In the genomic region with DNA sequence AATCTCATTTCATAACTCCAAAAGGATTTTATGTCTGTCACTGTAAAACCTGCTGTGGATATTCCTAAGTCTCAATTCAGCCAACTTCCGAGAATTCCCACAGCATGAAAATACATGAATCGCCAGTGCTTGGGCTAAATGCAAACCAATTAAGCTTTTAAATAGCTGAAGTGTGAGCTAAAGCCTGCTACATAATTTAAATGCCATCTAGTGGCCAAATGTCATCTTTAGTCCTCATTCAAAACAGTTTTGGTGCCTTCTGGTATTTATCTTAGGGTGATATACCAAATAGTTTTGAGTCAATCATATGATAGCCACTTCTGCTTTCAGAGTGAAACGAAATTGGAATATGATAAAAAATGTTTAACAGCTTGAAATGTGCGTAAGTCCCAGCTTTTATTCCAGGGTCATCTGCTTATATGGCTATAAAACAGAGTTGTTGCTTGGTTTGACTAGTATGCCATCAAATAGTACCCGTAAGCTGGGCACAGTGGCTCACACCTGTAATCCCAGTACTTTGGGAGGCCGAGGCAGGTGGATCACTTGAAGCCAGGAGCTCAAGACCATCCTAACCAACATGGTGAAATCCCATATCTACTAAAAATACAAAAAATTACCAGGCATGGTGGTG, we compare ENCODE assay signal across 8 cellular contexts. TPM values are rescaled to one million over a fixed set of nuclear protein-coding genes. Genes with fewer than 3 reads are reported as not detected.
DNase-seq lines count a peak whose midpoint lies in the region; ATAC-seq, FAIRE-seq and TF ChIP-seq lines count a peak whose summit lies in the region.

No MANE protein-coding gene starts in this region.

- peaks cover 0 to 3% (median 2%) of the 10 kb centered on the region in 3 donors for H3K27me3 Mint-ChIP-seq in CD14-positive monocyte (ENCODE audit: low read depth in 3 of 3)

- no peak overlapping the region for H2BK15ac ChIP-seq in H1 (ENCODE audit: low read length)

- H3K4me3 ChIP-seq in HL-60 (replicated peaks; ENCODE audit: insufficient read depth, low read length) = no peak overlapping the region
- H3K4me3 ChIP-seq in H1 (ENCODE audit: extremely low read depth in 1 of 4, insufficient read depth in 2 of 4, low read depth in 3 of 4, low read length in 4 of 4) = no peak overlapping the region
- no peak overlapping the region for H3K4me3 ChIP-seq in mucosa of descending colon
- no peak overlapping the region for H3K4me3 ChIP-seq in MG63

- no peaks in the 10 kb centered on the region; the same call in 1 of the 2 replicates for H3K23me2 ChIP-seq in H1 (ENCODE audit: low read depth, low read length)

- H3K4me1 ChIP-seq in H1 (replicated peaks in 1 of 4; ENCODE audit: control insufficient read depth in 3 of 4, insufficient read depth in 4 of 4, low read length in 3 of 4) (no peaks in the 10 kb centered on the region), mucosa of descending colon (ENCODE audit: low read depth) (no peaks in the 10 kb centered on the region)

- no peak overlapping the region for H2BK5ac ChIP-seq in H1 (ENCODE audit: low read depth, low read length)

- H3K18ac ChIP-seq in H1 (ENCODE audit: extremely low read depth, low read length) = no peak overlapping the region

- no peak overlapping the region for H3K14ac ChIP-seq in H1 (ENCODE audit: insufficient read length)

- no peak overlapping the region for H3K9ac ChIP-seq in H1 (replicated peaks in 1 of 4; ENCODE audit: extremely low read depth in 1 of 4, low read depth in 3 of 4, low read length in 3 of 4)

- no peaks in the 10 kb centered on the region for H3K79me2 ChIP-seq in H1 (ENCODE audit: control insufficient read depth in 1 of 2, insufficient read depth in 2 of 2, low read length in 2 of 2)

- H3K36me3 Mint-ChIP-seq in CD14-positive monocyte = no peaks in the 10 kb centered on the region

- H3K56ac ChIP-seq in H1 (replicated peaks; ENCODE audit: insufficient read length, low read depth, low read length) = no peak overlapping the region

- H2AK5ac ChIP-seq in H1 (ENCODE audit: low read depth, low read length) = no peak overlapping the region

- H2BK20ac ChIP-seq in H1 (ENCODE audit: low read length) = no peak overlapping the region

- no peak overlapping the region for H3K4me2 ChIP-seq in H1 (ENCODE audit: insufficient read depth in 1 of 2, low read depth in 2 of 2, low read length in 2 of 2)

- H3K4ac ChIP-seq in H1 (replicated peaks; ENCODE audit: insufficient read length, low read depth, low read length) = no peak overlapping the region

- H4K8ac ChIP-seq in H1 (ENCODE audit: extremely low read depth, insufficient read depth, low read length) = no peak overlapping the region

- intact Hi-C loops in CD14-positive monocyte (cut with micrococcal nuclease) (loop anchor here in 1 of 2 donors (10.0 kb wide), 1 partner anchor 293 kb away; no protein-coding TSS in a partner anchor), mucosa of descending colon (cut with DNase I, micrococcal nuclease) (loop anchor here in 1 of 2 donors (10.0 kb wide), 1 partner anchor 293 kb away; no protein-coding TSS in a partner anchor)

- no peaks in the 10 kb centered on the region for H3K4me1 Mint-ChIP-seq in CD14-positive monocyte

- H4K5ac ChIP-seq in H1 (ENCODE audit: insufficient read length, low read depth, low read length) = no peak overlapping the region

- POLR2A ChIA-PET in H1 (lab: Charles Lee; ENCODE audit: partially characterized antibody) = interaction anchor here (1.3 to 1.9 kb wide), 2 partner anchors 27 to 41 kb away, joined by 6 to 8 read pairs; a partner anchor contains a TSS

- H3K36me3 ChIP-seq in H1 (ENCODE audit: control insufficient read depth in 2 of 4, insufficient read depth in 4 of 4, low read length in 3 of 4) (no peaks in the 10 kb centered on the region), mucosa of descending colon (ENCODE audit: low read depth) (no peaks in the 10 kb centered on the region), MG63 (no peaks in the 10 kb centered on the region)

- H3K4me3 Mint-ChIP-seq in CD14-positive monocyte = no peak overlapping the region

- peak; percentile 46 to 47 for TF ChIP-seq RAD21 in H1 (IDR thresholded peaks at IDR 0.05 in 1 of 2, conservative IDR thresholded peaks at IDR 0.05 in 1 of 2; ENCODE audit: low read depth in 2 of 2, low read length in 2 of 2)

- ATAC-seq in GM19043 (IDR thresholded peaks at IDR 0.05; ENCODE audit: low read depth, unreplicated experiment) (peak; percentile 69), mucosa of descending colon (peak; percentile 53)

- no peaks in the 10 kb centered on the region for H4K20me1 ChIP-seq in H1 (replicated peaks in 1 of 2; ENCODE audit: control insufficient read depth in 1 of 2, insufficient read depth in 2 of 2, low read length in 2 of 2)

- DNase-seq in CD14-positive monocyte (ENCODE audit: low spot score) (no peak), HL-60 (ENCODE audit: low read depth in 1 of 2, low spot score in 1 of 2) (peak in 1 of 2 experiments; percentile 4), NOMO-1 (lab: John Stamatoyannopoulos, UW; ENCODE audit: unreplicated experiment in 2 of 2) (peak; percentile 36 to 75), H1 (ENCODE audit: low read depth in 1 of 2, low spot score in 2 of 2) (no peak), mucosa of descending colon (no peak), MG63 (no peak)
- DNase-seq in activated effector memory CD4-positive, alpha-beta T cell treated with anti-CD3 and anti-CD28 coated beads, Interleukin-2, amount 50 U/mL, for 16 hours = no peak

- peak; percentile 58 for FAIRE-seq in H1 (lab: Jason Lieb, UNC)

- H3K27me3 ChIP-seq in HL-60 (ENCODE audit: insufficient read depth, poor library complexity, severe bottlenecking) (no peaks in the 10 kb centered on the region), H1 (replicated peaks in 1 of 4; ENCODE audit: control insufficient read depth in 3 of 4, extremely low read depth in 1 of 4, insufficient read depth in 3 of 4, low read length in 3 of 4) (no peaks in the 10 kb centered on the region), MG63 (no peaks in the 10 kb centered on the region)

- H3K27ac ChIP-seq in HL-60 (replicated peaks) (no peak overlapping the region), H1 (ENCODE audit: low read depth, low read length) (no peak overlapping the region)

- no peak for TF ChIP-seq EP300 in H1 (IDR thresholded peaks at IDR 0.05; ENCODE audit: borderline replicate concordance in 1 of 2, low read depth in 2 of 2, low read length in 2 of 2)

- WGBS in H1 (ENCODE audit: extremely low coverage in 1 of 2, insufficient coverage in 1 of 2, insufficient read length in 1 of 2, insufficient replicate concordance in 2 of 2, low coverage in 1 of 2, low lambda C conversion rate in 2 of 2, missing lambda C conversion rate in 1 of 2), 2 experiments = 67% methylated on average over 6 of the region's 6 CpGs; no CpG with 5 or more reads in 1 of the 2 experiments

- H3K9me3 ChIP-seq in H1 (ENCODE audit: insufficient read depth in 2 of 2, low read depth in 1 of 2, low read length in 1 of 2) (no peaks in the 10 kb centered on the region), mucosa of descending colon (no peaks in the 10 kb centered on the region), MG63 (no peaks in the 10 kb centered on the region)

- CTCF ChIA-PET in H1 (lab: Charles Lee; ENCODE audit: partially characterized antibody) = interaction anchor here (0.7 to 6.7 kb wide), 39 partner anchors 9 to 372 kb away, joined by 3 to 44 read pairs (median 6); a partner anchor contains a TSS

- H3K27ac Mint-ChIP-seq in CD14-positive monocyte = no peak overlapping the region

- H2BK12ac ChIP-seq in H1 (ENCODE audit: low read depth, low read length) = no peak overlapping the region

- H4K91ac ChIP-seq in H1 (replicated peaks; ENCODE audit: insufficient read length, low read length) = no peak overlapping the region

- no peak overlapping the region for H2BK120ac ChIP-seq in H1 (replicated peaks; ENCODE audit: low read depth, low read length)

- peaks cover 0 to 5% (median 0%) of the 10 kb centered on the region in 7 donors for H3K9me3 Mint-ChIP-seq in CD14-positive monocyte

- TF ChIP-seq POLR2A in H1 (IDR thresholded peaks at IDR 0.05; ENCODE audit: control extremely low read depth in 1 of 2, low read depth in 2 of 2, low read length in 2 of 2) = no peak

- no peak overlapping the region for H2AFZ ChIP-seq in H1 (ENCODE audit: low read length)

- H3K23ac ChIP-seq in H1 (ENCODE audit: insufficient read length) = no peak overlapping the region

- TF ChIP-seq CTCF in CD14-positive monocyte (IDR thresholded peaks at IDR 0.05) (peak; percentile 37), HL-60 (IDR thresholded peaks at IDR 0.05; ENCODE audit: insufficient read depth, low read length) (peak; percentile 53), H1 (IDR thresholded peaks at IDR 0.05; ENCODE audit: control extremely low read depth in 1 of 3, insufficient read depth in 1 of 3, low read depth in 1 of 3, low read length in 3 of 3) (peak in 2 of 3 experiments; percentile 16 to 47; a peak in 2 of 4 replicates), mucosa of descending colon (IDR thresholded peaks at IDR 0.05) (no peak)

- H3K79me1 ChIP-seq in H1 (ENCODE audit: low read depth, low read length) = no peaks in the 10 kb centered on the region

TF ChIP-seq in H1, 55 proteins besides CTCF, POLR2A, EP300 and RAD21 (continues in another document):
- TF ChIP-seq EGR1 (IDR thresholded peaks at IDR 0.05; ENCODE audit: borderline replicate concordance, low read depth, low read length) (no peak), SP4 (IDR thresholded peaks at IDR 0.05; ENCODE audit: low read length) (no peak), SIX5 (IDR thresholded peaks at IDR 0.05; ENCODE audit: low read depth, low read length) (no peak), JUN (IDR thresholded peaks at IDR 0.05; ENCODE audit: low read depth, low read length) (no peak), RFX5 (IDR thresholded peaks at IDR 0.05; ENCODE audit: borderline replicate concordance, low read depth, low read length) (no peak)
- TF ChIP-seq, protein P1, sequence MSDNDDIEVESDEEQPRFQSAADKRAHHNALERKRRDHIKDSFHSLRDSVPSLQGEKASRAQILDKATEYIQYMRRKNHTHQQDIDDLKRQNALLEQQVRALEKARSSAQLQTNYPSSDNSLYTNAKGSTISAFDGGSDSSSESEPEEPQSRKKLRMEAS (IDR thresholded peaks at IDR 0.05) = no peak

RNA-seq across cellular contexts. Expression of a gene that starts 41.8 kb away (rescaled TPM):
- polyA plus RNA-seq in CD14-positive monocyte = 10 to 100 TPM; 32.0 to 42.3 TPM
- 61.2 and 68.6 TPM in 2 replicates for total RNA-seq in H1 (2021; fragmentation: NEBNext Ultra II Directional; extraction: Animal tissue kit (Norgen Biotek cat#: 25700))
- 64.5 and 87.6 TPM in 2 replicates for polyA plus RNA-seq in H1 (2011; rRNA removed)
- polyA plus RNA-seq in H1 (2011; cell fraction: cytosol; rRNA removed) = 68.4 TPM
- 330 TPM for polyA plus RNA-seq in H1 (2011; cell fraction: nucleus; rRNA removed)
- 40.6 to 54.1 TPM (median 46.0 TPM) in 4 replicates for polyA plus RNA-seq in H1 (2012, experiment 1 of 2)
- polyA plus RNA-seq in H1 (2012, experiment 2 of 2) = 3.7 TPM
- polyA plus RNA-seq in H1 (2013, experiment 1 of 2) = 82.9 TPM
- polyA plus RNA-seq in H1 (2013, experiment 2 of 2) = 66.2 TPM
- polyA minus RNA-seq in H1 (2011; rRNA and poly(A)+ RNA removed) = 76.1 and 90.5 TPM in 2 replicates
- 78.8 TPM for polyA minus RNA-seq in H1 (2011; cell fraction: cytosol; rRNA and poly(A)+ RNA removed)
- polyA minus RNA-seq in H1 (2011; cell fraction: nucleus; rRNA and poly(A)+ RNA removed) = 499 TPM
- 100 to 1,000 TPM; 127 to 146 (median 133) TPM for total RNA-seq in mucosa of descending colon
- 51.8 and 68.8 TPM in 2 replicates for total RNA-seq in MG63 (2014; rRNA removed; shearing (Covaris generic); ENCODE audit: low replicate concordance)

Comparison
In these comparisons a context has a peak if more than half of its experiments do, and no peak if none do; other contexts are left out.
1. DNase-seq: peak in NOMO-1 (2 of 2); none in CD14-positive monocyte (single experiment), H1 (0 of 2), mucosa of descending colon (0 of 3), activated effector memory CD4-positive, alpha-beta T cell treated with anti-CD3 and anti-CD28 coated beads, Interleukin-2, amount 50 U/mL, for 16 hours (single experiment) and MG63 (single experiment).